In the genomic region with DNA sequence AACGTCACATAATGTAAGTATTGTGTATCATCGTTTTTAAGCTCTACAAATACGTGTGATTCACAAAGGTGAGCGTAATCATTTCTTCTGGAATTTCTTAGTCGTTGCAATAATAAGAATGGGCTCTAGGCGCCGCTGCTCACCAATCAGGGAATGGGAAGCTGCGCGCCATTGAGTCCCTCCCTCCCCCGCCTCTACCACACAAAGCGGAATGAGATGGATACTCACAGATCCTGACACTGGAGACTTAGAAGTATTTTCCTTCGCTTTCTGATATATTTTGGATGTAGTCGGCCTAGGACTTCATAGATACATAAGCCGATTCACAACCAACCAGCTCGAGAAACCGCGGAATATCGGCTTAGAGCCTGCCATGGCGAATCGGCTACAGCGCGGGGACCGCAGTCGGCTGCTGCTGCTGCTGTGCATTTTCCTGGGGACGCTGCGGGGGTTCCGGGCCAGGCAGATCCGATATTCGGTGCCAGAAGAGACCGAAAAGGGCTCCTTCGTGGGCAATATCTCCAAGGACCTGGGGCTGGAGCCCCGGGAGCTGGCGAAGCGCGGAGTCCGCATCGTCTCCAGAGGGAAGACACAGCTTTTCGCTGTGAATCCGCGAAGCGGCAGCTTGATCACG, we compare ENCODE assay signal across 8 cellular contexts. TPM values are rescaled to one million over a fixed set of nuclear protein-coding genes. Genes with fewer than 3 reads are reported as not detected.
DNase-seq lines count a peak whose midpoint lies in the region; ATAC-seq and TF ChIP-seq lines count a peak whose summit lies in the region.

TSS of gene PCDHGA11 (plus strand) at position 197 of the 634 bp plus-strand sequence. CDS start at position 374, 177 bp downstream.

- TF ChIP-seq CTCF in omental fat pad (IDR thresholded peaks at IDR 0.05), result no peak

- peaks cover 76% of the 10 kb centered on the region for H3K27me3 Mint-ChIP-seq in activated naive CD8-positive, alpha-beta T cell treated with anti-CD3 and anti-CD28 coated beads, Interleukin-2, amount 50 U/mL, for 24 hours

- no peaks in the 10 kb centered on the region for H3K9me3 ChIP-seq in iPS DF 6.9 (ENCODE audit: control insufficient read depth, insufficient read depth, low read length)

- peak within 1 kb of the TSS; percentile 77 for H3K4me3 Mint-ChIP-seq in activated naive CD8-positive, alpha-beta T cell treated with anti-CD3 and anti-CD28 coated beads, Interleukin-2, amount 50 U/mL, for 24 hours

- peak; percentile 24 for DNase-seq in NCI-H2227 (lab: John Stamatoyannopoulos, UW; ENCODE audit: unreplicated experiment)
- DNase-seq in NCI-H2227 treated with DMSO at 0.1 percent for 48 hours (lab: John Stamatoyannopoulos, UW), result no peak
- peak; percentile 59 for DNase-seq in activated naive CD8-positive, alpha-beta T cell treated with anti-CD3 and anti-CD28 coated beads, Interleukin-2, amount 50 U/mL, for 24 hours
- no peak for DNase-seq in iPS DF 6.9 (ENCODE audit: low read depth, low spot score)
- DNase-seq in stimulated activated CD4-positive, alpha-beta T cell treated with anti-CD3 and anti-CD28 coated beads, Interleukin-2, amount 100 ng/mL, for 48 hours, result peak; percentile 50 to 54
- DNase-seq in DMS79 (lab: John Stamatoyannopoulos, UW), result no peak
- no peak for DNase-seq in omental fat pad (ENCODE audit: low spot score)

- H3K27ac Mint-ChIP-seq in activated naive CD8-positive, alpha-beta T cell treated with anti-CD3 and anti-CD28 coated beads, Interleukin-2, amount 50 U/mL, for 24 hours, result no peak within 1 kb of the TSS

- H3K36me3 Mint-ChIP-seq in activated naive CD8-positive, alpha-beta T cell treated with anti-CD3 and anti-CD28 coated beads, Interleukin-2, amount 50 U/mL, for 24 hours (ENCODE audit: low read depth), result peaks cover 38% of the 10 kb centered on the region

- H3K9me3 Mint-ChIP-seq in activated naive CD8-positive, alpha-beta T cell treated with anti-CD3 and anti-CD28 coated beads, Interleukin-2, amount 50 U/mL, for 24 hours, result peaks cover 41% of the 10 kb centered on the region

- WGBS in iPS DF 6.9 (ENCODE audit: insufficient coverage, insufficient read length), result no CpG with 5 or more reads among the region's 42 CpGs

- H3K4me3 ChIP-seq in iPS DF 6.9 (ENCODE audit: low read length), result peak within 1 kb of the TSS; percentile 52; the same call in 1 of the 2 replicates

- no peaks in the 10 kb centered on the region for H3K36me3 ChIP-seq in iPS DF 6.9 (ENCODE audit: control insufficient read depth, insufficient read depth, low read length)

- TF ChIP-seq RAD21 in Ishikawa (IDR thresholded peaks at IDR 0.05; ENCODE audit: low read depth), result peak; percentile 43; the same call in 1 of the 2 replicates

- H3K27me3 ChIP-seq in iPS DF 6.9 (ENCODE audit: control insufficient read depth, insufficient read depth, low read length), result no peaks in the 10 kb centered on the region

- H3K27ac ChIP-seq in iPS DF 6.9 (ENCODE audit: low read length), result no peak within 1 kb of the TSS

- H3K4me1 ChIP-seq in iPS DF 6.9 (ENCODE audit: control insufficient read depth, insufficient read depth, low read length), result no peaks in the 10 kb centered on the region

- H3K4me1 Mint-ChIP-seq in activated naive CD8-positive, alpha-beta T cell treated with anti-CD3 and anti-CD28 coated beads, Interleukin-2, amount 50 U/mL, for 24 hours, result peaks cover 13% of the 10 kb centered on the region

- ATAC-seq in activated naive CD8-positive, alpha-beta T cell treated with anti-CD3 and anti-CD28 coated beads, Interleukin-2, amount 50 U/mL, for 24 hours, result no peak
- ATAC-seq in omental fat pad (ENCODE audit: low FRiP score), result no peak

- no peak for TF ChIP-seq EP300 in Ishikawa (IDR thresholded peaks at IDR 0.05; ENCODE audit: borderline replicate concordance)

TF ChIP-seq in Ishikawa, 13 proteins besides CTCF, POLR2A, EP300 and RAD21:
- TF ChIP-seq CREB1 (IDR thresholded peaks at IDR 0.05; ENCODE audit: low read depth), result no peak
- TF ChIP-seq FOXM1 (IDR thresholded peaks at IDR 0.05; ENCODE audit: borderline replicate concordance, low read depth), result no peak
- no peak for TF ChIP-seq TAF1 (IDR thresholded peaks at IDR 0.05; ENCODE audit: low read depth)
- TF ChIP-seq YY1 (IDR thresholded peaks at IDR 0.05; ENCODE audit: low read depth), result no peak
- no peak for TF ChIP-seq TCF12 (IDR thresholded peaks at IDR 0.05; ENCODE audit: low read depth)
- TF ChIP-seq, protein P1, sequence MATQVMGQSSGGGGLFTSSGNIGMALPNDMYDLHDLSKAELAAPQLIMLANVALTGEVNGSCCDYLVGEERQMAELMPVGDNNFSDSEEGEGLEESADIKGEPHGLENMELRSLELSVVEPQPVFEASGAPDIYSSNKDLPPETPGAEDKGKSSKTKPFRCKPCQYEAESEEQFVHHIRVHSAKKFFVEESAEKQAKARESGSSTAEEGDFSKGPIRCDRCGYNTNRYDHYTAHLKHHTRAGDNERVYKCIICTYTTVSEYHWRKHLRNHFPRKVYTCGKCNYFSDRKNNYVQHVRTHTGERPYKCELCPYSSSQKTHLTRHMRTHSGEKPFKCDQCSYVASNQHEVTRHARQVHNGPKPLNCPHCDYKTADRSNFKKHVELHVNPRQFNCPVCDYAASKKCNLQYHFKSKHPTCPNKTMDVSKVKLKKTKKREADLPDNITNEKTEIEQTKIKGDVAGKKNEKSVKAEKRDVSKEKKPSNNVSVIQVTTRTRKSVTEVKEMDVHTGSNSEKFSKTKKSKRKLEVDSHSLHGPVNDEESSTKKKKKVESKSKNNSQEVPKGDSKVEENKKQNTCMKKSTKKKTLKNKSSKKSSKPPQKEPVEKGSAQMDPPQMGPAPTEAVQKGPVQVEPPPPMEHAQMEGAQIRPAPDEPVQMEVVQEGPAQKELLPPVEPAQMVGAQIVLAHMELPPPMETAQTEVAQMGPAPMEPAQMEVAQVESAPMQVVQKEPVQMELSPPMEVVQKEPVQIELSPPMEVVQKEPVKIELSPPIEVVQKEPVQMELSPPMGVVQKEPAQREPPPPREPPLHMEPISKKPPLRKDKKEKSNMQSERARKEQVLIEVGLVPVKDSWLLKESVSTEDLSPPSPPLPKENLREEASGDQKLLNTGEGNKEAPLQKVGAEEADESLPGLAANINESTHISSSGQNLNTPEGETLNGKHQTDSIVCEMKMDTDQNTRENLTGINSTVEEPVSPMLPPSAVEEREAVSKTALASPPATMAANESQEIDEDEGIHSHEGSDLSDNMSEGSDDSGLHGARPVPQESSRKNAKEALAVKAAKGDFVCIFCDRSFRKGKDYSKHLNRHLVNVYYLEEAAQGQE (IDR thresholded peaks at IDR 0.05; ENCODE audit: low read depth), result no peak
- no peak for TF ChIP-seq CEBPB (IDR thresholded peaks at IDR 0.05)
- no peak for TF ChIP-seq EGR1 (IDR thresholded peaks at IDR 0.05)
- TF ChIP-seq TEAD4 (IDR thresholded peaks at IDR 0.05), result no peak

RNA-seq across cellular contexts. Expression of gene PCDHGA11, which starts in this region (rescaled TPM):
- total RNA-seq in omental fat pad, result 10 to 100 TPM in 1 of 4 donors, 1 to 10 TPM in 3; 3.1 to 12.1 (median 5.3) TPM

Comparison
In these comparisons a context has a peak if more than half of its experiments do, and no peak if none do; other contexts are left out.
1. DNase-seq: peak in NCI-H2227 (single experiment), activated naive CD8-positive, alpha-beta T cell treated with anti-CD3 and anti-CD28 coated beads, Interleukin-2, amount 50 U/mL, for 24 hours (single experiment) and stimulated activated CD4-positive, alpha-beta T cell treated with anti-CD3 and anti-CD28 coated beads, Interleukin-2, amount 100 ng/mL, for 48 hours (2 of 2); none in NCI-H2227 treated with DMSO at 0.1 percent for 48 hours (single experiment), iPS DF 6.9 (single experiment), DMS79 (single experiment) and omental fat pad (single experiment).